ENCODE assay signal across 8 cellular contexts in the genomic region with DNA sequence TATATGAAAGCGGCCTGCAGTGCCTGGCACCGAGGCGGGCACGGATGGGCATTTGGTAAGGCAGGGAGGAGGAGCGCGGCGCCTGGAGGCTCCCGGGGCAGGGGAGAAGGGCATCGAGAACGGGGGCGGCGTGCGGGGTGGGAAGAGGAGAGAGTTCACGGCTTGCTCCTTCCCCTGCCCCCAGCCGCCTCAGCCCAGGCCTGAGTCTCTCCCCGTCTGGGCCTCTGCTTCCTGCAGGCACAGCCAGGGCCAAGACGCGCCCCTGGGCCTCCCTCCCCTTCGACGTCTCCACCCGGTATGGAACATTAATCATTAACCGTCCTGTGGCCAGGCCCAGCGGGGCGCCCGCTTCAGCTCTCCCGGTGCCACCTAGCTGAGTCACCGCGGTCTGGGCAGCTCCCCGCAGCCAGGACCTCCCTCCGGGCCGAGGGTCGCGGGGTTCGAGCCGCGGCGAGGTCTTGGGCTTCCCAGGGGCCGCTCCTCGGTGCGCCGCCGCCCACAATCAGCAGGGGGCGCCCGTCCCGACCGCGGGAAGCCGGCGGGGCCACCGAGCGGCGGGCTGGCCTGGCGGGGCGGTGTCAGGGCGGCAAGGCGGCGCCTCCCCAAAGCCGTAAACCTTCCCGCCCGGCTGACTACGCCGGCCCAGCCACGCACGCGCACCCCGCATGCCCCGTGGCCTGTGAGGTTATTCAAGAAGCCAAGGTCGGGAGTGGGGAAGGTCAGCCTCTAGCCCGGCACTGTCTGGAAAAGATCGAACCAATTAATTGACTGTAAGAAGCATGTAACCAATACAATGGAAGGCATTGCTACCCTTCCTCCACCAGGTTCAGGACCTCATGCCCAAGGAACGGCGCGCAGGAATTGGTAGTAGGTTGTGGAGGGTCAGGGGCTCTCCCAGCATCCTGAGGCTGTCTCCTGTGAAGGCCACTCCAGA. TPM values are rescaled to one million over a fixed set of nuclear protein-coding genes. Genes with fewer than 3 reads are reported as not detected.
DNase-seq lines count a peak whose midpoint lies in the region; ATAC-seq and TF ChIP-seq lines count a peak whose summit lies in the region.

No MANE protein-coding gene starts in this region.

- peak overlapping the region; percentile 21 for H3K4me3 ChIP-seq in HEK293 (ENCODE audit: low read depth, low read length)
- H3K4me3 ChIP-seq in MM.1S (ENCODE audit: low read length): peak overlapping the region; percentile 60
- H3K4me3 ChIP-seq in SU-DHL-6 (ENCODE audit: insufficient read depth, low read length, poor library complexity, severe bottlenecking): no peak overlapping the region
- peak overlapping the region; percentile 30 to 33 for H3K4me3 ChIP-seq in vagina

- H3K27me3 ChIP-seq in MM.1S (replicated peaks; ENCODE audit: insufficient read depth, low read length) (no peaks in the 10 kb centered on the region), SU-DHL-6 (ENCODE audit: low read length) (no peaks in the 10 kb centered on the region), vagina (no peaks in the 10 kb centered on the region)

- no peaks in the 10 kb centered on the region for H3K9me2 ChIP-seq in MM.1S (replicated peaks; ENCODE audit: insufficient read depth, low read length)
- H3K9me2 ChIP-seq in SU-DHL-6 (replicated peaks; ENCODE audit: insufficient read depth, low read length): no peaks in the 10 kb centered on the region

- H3F3A ChIP-seq in MM.1S (ENCODE audit: insufficient read depth, low read length) (peaks cover 20% of the 10 kb centered on the region), SU-DHL-6 (ENCODE audit: insufficient read depth) (no peaks in the 10 kb centered on the region)

- CTCF ChIA-PET in HEK293 (lab: Yijun Ruan, JAX): interaction anchor here (0.6 to 5.9 kb wide), 51 partner anchors 9 to 1823 kb away, joined by 3 to 73 read pairs (median 4); no protein-coding TSS in a partner anchor

- no peaks in the 10 kb centered on the region for H4K20me1 ChIP-seq in MM.1S (ENCODE audit: insufficient read depth, low read length)
- no peaks in the 10 kb centered on the region for H4K20me1 ChIP-seq in SU-DHL-6 (ENCODE audit: low read depth, low read length)

- H2AFZ ChIP-seq in MM.1S (ENCODE audit: low read length) (peak overlapping the region; percentile 98), SU-DHL-6 (ENCODE audit: low read depth, low read length, severe bottlenecking) (peak overlapping the region; percentile 73)

- POLR2A ChIA-PET in HEK293 (lab: Yijun Ruan, JAX): interaction anchor here (1.0 kb wide), 1 partner anchor 63 kb away, joined by 9 read pairs; the partner anchor contains the start of gene SLC30A1

- H3K79me2 ChIP-seq in MM.1S (ENCODE audit: low read length) (no peaks in the 10 kb centered on the region), SU-DHL-6 (ENCODE audit: insufficient read depth, low read length) (no peaks in the 10 kb centered on the region)

- H3K4me2 ChIP-seq in MM.1S (ENCODE audit: low read depth, low read length) (peak overlapping the region; percentile 93), SU-DHL-6 (ENCODE audit: low read depth, low read length, poor library complexity, severe bottlenecking) (peak overlapping the region; percentile 49)

- H3K9me3 ChIP-seq in HEK293 (ENCODE audit: control insufficient read depth, insufficient read depth, low read depth, low read length) (no peaks in the 10 kb centered on the region), MM.1S (replicated peaks; ENCODE audit: insufficient read depth, low read length) (no peaks in the 10 kb centered on the region), SU-DHL-6 (ENCODE audit: insufficient read depth, low read length) (no peaks in the 10 kb centered on the region), vagina (no peaks in the 10 kb centered on the region)

- peak; percentile 88 to 90 for ATAC-seq in left cardiac atrium

- H3K4me1 ChIP-seq in HEK293 (ENCODE audit: control insufficient read depth, insufficient read depth, low read length) (no peaks in the 10 kb centered on the region), MM.1S (ENCODE audit: low read length) (peaks cover 53% of the 10 kb centered on the region), vagina (peaks cover 21% of the 10 kb centered on the region)

- TF ChIP-seq POLR2A in vagina (IDR thresholded peaks at IDR 0.05): no peak

- intact Hi-C loops in left cardiac atrium (cut with DNase I): loop anchor here (2.0 to 10.0 kb wide), 3 partner anchors 45 to 139 kb away; no protein-coding TSS in a partner anchor
- intact Hi-C loops in vagina (cut with DNase I): loop anchor here (10.0 kb wide), 1 partner anchor 139 kb away; no protein-coding TSS in a partner anchor

- H3K36me3 ChIP-seq in HEK293 (ENCODE audit: control insufficient read depth in 2 of 2, insufficient read depth in 1 of 2, low read length in 2 of 2) (no peaks in the 10 kb centered on the region), MM.1S (replicated peaks; ENCODE audit: insufficient read depth, low read length) (no peaks in the 10 kb centered on the region), SU-DHL-6 (ENCODE audit: low read length) (no peaks in the 10 kb centered on the region), vagina (no peaks in the 10 kb centered on the region)

- H3K9ac ChIP-seq in MM.1S (ENCODE audit: low read length): peak overlapping the region; percentile 35; the same call in 1 of the 2 replicates
- peak overlapping the region; percentile 35; the same call in 1 of the 2 replicates for H3K9ac ChIP-seq in SU-DHL-6 (ENCODE audit: low read length)

- no peak overlapping the region; the same call in 1 of the 2 replicates for H3K27ac ChIP-seq in HEK293 (ENCODE audit: extremely low read depth, low read depth, low read length)
- no peak overlapping the region for H3K27ac ChIP-seq in MM.1S (ENCODE audit: low read length)
- no peak overlapping the region for H3K27ac ChIP-seq in SU-DHL-6 (ENCODE audit: low read depth, low read length)
- H3K27ac ChIP-seq in vagina: peak overlapping the region; percentile 79

- DNase-seq in GM10266 (ENCODE audit: extremely low spot score) (peak; percentile 89), MM.1S (peak; percentile 89), left cardiac atrium (peak; percentile 84), putamen (ENCODE audit: low spot score) (peak; percentile 42), vagina (ENCODE audit: extremely low spot score in 2 of 2) (no peak)
- DNase-seq in activated naive CD8-positive, alpha-beta T cell treated with anti-CD3 and anti-CD28 coated beads, Interleukin-2, amount 50 U/mL, for 16 hours (ENCODE audit: low read depth, low spot score): peak; percentile 62

- peak; percentile 96 for TF ChIP-seq CTCF in GM10266 (IDR thresholded peaks at IDR 0.05; ENCODE audit: control insufficient read depth, insufficient read depth, low read depth, missing control alignments)
- peak; percentile 64; the same call in 1 of the 2 replicates for TF ChIP-seq CTCF in HEK293 (tag by site-specific recombination; IDR thresholded peaks at IDR 0.05)
- peak; percentile 90 for TF ChIP-seq CTCF in MM.1S (IDR thresholded peaks at IDR 0.05; ENCODE audit: low read length)
- TF ChIP-seq CTCF in SU-DHL-6 (IDR thresholded peaks at IDR 0.05; ENCODE audit: insufficient read depth, low read length, poor library complexity, severe bottlenecking): peak; percentile 92
- TF ChIP-seq CTCF in vagina (IDR thresholded peaks at IDR 0.05): peak; percentile 83 to 90 (median 88)

TF ChIP-seq in HEK293, 187 proteins besides CTCF, POLR2A, EP300 and RAD21 (continues in another document):
- TF ChIP-seq ZSCAN30 (tag by site-specific recombination; IDR thresholded peaks at IDR 0.05) (peak; percentile 88), ZXDB (tag by site-specific recombination; IDR thresholded peaks at IDR 0.05) (peak; percentile 49; the same call in 1 of the 2 replicates), GLIS2 (tag by site-specific recombination; IDR thresholded peaks at IDR 0.05) (peak; percentile 91), SP3 (tag by site-specific recombination; IDR thresholded peaks at IDR 0.05) (peak; percentile 56), ZSCAN5A (tag by site-specific recombination; IDR thresholded peaks at IDR 0.05) (peak; percentile 75; the same call in 1 of the 2 replicates), ZFP69B (tag by site-specific recombination; IDR thresholded peaks at IDR 0.05) (peak; percentile 39; the same call in 1 of the 2 replicates)
- TF ChIP-seq, protein P1, sequence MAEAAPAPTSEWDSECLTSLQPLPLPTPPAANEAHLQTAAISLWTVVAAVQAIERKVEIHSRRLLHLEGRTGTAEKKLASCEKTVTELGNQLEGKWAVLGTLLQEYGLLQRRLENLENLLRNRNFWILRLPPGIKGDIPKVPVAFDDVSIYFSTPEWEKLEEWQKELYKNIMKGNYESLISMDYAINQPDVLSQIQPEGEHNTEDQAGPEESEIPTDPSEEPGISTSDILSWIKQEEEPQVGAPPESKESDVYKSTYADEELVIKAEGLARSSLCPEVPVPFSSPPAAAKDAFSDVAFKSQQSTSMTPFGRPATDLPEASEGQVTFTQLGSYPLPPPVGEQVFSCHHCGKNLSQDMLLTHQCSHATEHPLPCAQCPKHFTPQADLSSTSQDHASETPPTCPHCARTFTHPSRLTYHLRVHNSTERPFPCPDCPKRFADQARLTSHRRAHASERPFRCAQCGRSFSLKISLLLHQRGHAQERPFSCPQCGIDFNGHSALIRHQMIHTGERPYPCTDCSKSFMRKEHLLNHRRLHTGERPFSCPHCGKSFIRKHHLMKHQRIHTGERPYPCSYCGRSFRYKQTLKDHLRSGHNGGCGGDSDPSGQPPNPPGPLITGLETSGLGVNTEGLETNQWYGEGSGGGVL (tag by site-specific recombination; IDR thresholded peaks at IDR 0.05): peak; percentile 66

RNA-seq across cellular contexts. Expression of gene RD3, which starts 23.4 kb away (rescaled TPM):
- not detected for total RNA-seq in left cardiac atrium
- total RNA-seq in vagina: 1.5 TPM

Comparison
In these comparisons a context has a peak if more than half of its experiments do, and no peak if none do; other contexts are left out.
1. DNase-seq: peak in GM10266 (single experiment), MM.1S (single experiment), activated naive CD8-positive, alpha-beta T cell treated with anti-CD3 and anti-CD28 coated beads, Interleukin-2, amount 50 U/mL, for 16 hours (single experiment), left cardiac atrium (single experiment) and putamen (single experiment); none in vagina (0 of 2).
2. Peak in every context shown above with its lines, with median percentiles within 50 percentile points of each other: CTCF ChIP-seq.